Comparison of ENCODE assay signal across 1 cellular context in genomic region chr12:122080149-122081107, GRCh38.
TF ChIP-seq lines count a peak whose summit lies in the region.

No MANE protein-coding gene starts in this region.

TF ChIP-seq in SK-N-SH, 30 proteins besides CTCF, POLR2A, EP300 and RAD21 (continued from another document):
- peak; percentile 43 for TF ChIP-seq PBX3 (IDR thresholded peaks at IDR 0.05)
- TF ChIP-seq MEF2A (IDR thresholded peaks at IDR 0.05; ENCODE audit: borderline replicate concordance, low read depth): no peak
- TF ChIP-seq ELF1 (IDR thresholded peaks at IDR 0.05): no peak; the same call in 1 of the 2 replicates
- TF ChIP-seq GATA2 (CRISPR knock-in tag; IDR thresholded peaks at IDR 0.05): no peak
- TF ChIP-seq TAF1 (IDR thresholded peaks at IDR 0.05; ENCODE audit: borderline replicate concordance, low read depth, low read length): peak; percentile 55; the same call in 1 of the 2 replicates
- peak; percentile 20; the same call in 1 of the 2 replicates for TF ChIP-seq RCOR1 (IDR thresholded peaks at IDR 0.05; ENCODE audit: low read length)
- no peak for TF ChIP-seq TEAD4 (IDR thresholded peaks at IDR 0.05; ENCODE audit: borderline replicate concordance, insufficient read depth)
- TF ChIP-seq YY1 (IDR thresholded peaks at IDR 0.05; ENCODE audit: low read depth): no peak
- TF ChIP-seq RXRA (IDR thresholded peaks at IDR 0.05; ENCODE audit: borderline replicate concordance, low read depth): no peak
- TF ChIP-seq USF1 (IDR thresholded peaks at IDR 0.05; ENCODE audit: borderline replicate concordance, low read depth): no peak
- peak; percentile 75 for TF ChIP-seq NFIC (IDR thresholded peaks at IDR 0.05; ENCODE audit: borderline replicate concordance)
- peak; percentile 72 for TF ChIP-seq TCF12 (IDR thresholded peaks at IDR 0.05)
- TF ChIP-seq GABPA (IDR thresholded peaks at IDR 0.05; ENCODE audit: low read depth): no peak; the same call in 1 of the 2 replicates
- TF ChIP-seq JUND (IDR thresholded peaks at IDR 0.05): peak; percentile 22; the same call in 1 of the 2 replicates
- TF ChIP-seq MXI1 (IDR thresholded peaks at IDR 0.05; ENCODE audit: low read depth, low read length): 0 out of 2 replicates have a peak, but pooled peaks have one; percentile 45
- peak; percentile 17; the same call in 1 of the 2 replicates for TF ChIP-seq SMC3 (IDR thresholded peaks at IDR 0.05; ENCODE audit: low read depth, low read length)
- 0 out of 2 replicates have a peak, but pooled peaks have one; percentile 3 for TF ChIP-seq FOSL2 (IDR thresholded peaks at IDR 0.05; ENCODE audit: borderline replicate concordance, low read depth)
- peak; percentile 72 for TF ChIP-seq MAX (IDR thresholded peaks at IDR 0.05; ENCODE audit: low read depth)
- TF ChIP-seq IRF3 (IDR thresholded peaks at IDR 0.05; ENCODE audit: low read depth, low read length): no peak
- TF ChIP-seq EZH2phosphoT487 (IDR thresholded peaks at IDR 0.05; ENCODE audit: borderline replicate concordance, low read depth): no peak
- no peak for TF ChIP-seq USF2 (IDR thresholded peaks at IDR 0.05; ENCODE audit: borderline replicate concordance, low read depth, low read length)
- TF ChIP-seq REST (IDR thresholded peaks at IDR 0.05; ENCODE audit: low read depth, low read length): no peak
